ENCODE assay signal across 19 cellular contexts in genomic region chr5:98698359-98698758, GRCh38.
"Had no signal": no experiment of that assay in that cellular context is flagged by ENCODE, and none has a peak within 500 bp of the region (broad histone marks: within the 10 kb centered on the region; RNA-seq: fewer than 3 reads in every experiment).

No MANE protein-coding gene starts in this region.

- H3K4me3 ChIP-seq: colonic mucosa, esophagus muscularis mucosa, left ventricle myocardium inferior, tibial nerve had no signal

- H3K36me3 ChIP-seq: colonic mucosa, esophagus muscularis mucosa, left ventricle myocardium inferior, tibial nerve had no signal

- H3K27me3 ChIP-seq: colonic mucosa, esophagus muscularis mucosa, tibial nerve had no signal

- DNase-seq: activated CD4-positive, alpha-beta T cell treated with anti-CD3 and anti-CD28 coated beads, Interleukin-2, amount 50 U/mL, for 1 hour; activated CD8-positive, alpha-beta memory T cell treated with anti-CD3 and anti-CD28 coated beads, Interleukin-2, amount 50 U/mL, for 4 hours; activated naive CD4-positive, alpha-beta T cell treated with anti-CD3 and anti-CD28 coated beads for 36 hours; activated naive CD8-positive, alpha-beta T cell treated with anti-CD3 and anti-CD28 coated beads, Interleukin-2, amount 50 U/mL, for 24 hours; activated T-cell treated with anti-CD3 and anti-CD28 coated beads, Interleukin-2, amount 50 U/mL, for 4 hours; caudate nucleus; colonic mucosa; head of caudate nucleus; kidney; left ventricle myocardium inferior; occipital lobe; posterior cingulate gyrus; stimulated activated CD4-positive, alpha-beta T cell treated with anti-CD3 and anti-CD28 coated beads, Interleukin-2, amount 100 ng/mL, for 24 hours; stimulated activated naive CD8-positive, alpha-beta T cell treated with anti-CD3 and anti-CD28 coated beads, Interleukin-15, Interleukin-2, amounts not matched to agents 100 U/mL and 50 U/mL, for 24 hours; substantia nigra; T-helper 1 cell; T1000 had no signal

- H3K9me3 ChIP-seq: colonic mucosa had no signal

- H3K4me1 ChIP-seq: colonic mucosa, left ventricle myocardium inferior, tibial nerve had no signal

- H3K27ac ChIP-seq: colonic mucosa, esophagus muscularis mucosa, left ventricle myocardium inferior, tibial nerve had no signal

- ATAC-seq: activated naive CD8-positive, alpha-beta T cell treated with anti-CD3 and anti-CD28 coated beads, Interleukin-2, amount 50 U/mL, for 24 hours; activated T-cell treated with anti-CD3 and anti-CD28 coated beads, Interleukin-2, amount 50 U/mL, for 4 hours; stimulated activated naive CD8-positive, alpha-beta T cell treated with anti-CD3 and anti-CD28 coated beads, Interleukin-15, Interleukin-2, amounts not matched to agents 100 U/mL and 50 U/mL, for 24 hours had no signal
